ENCODE assay signal across 20 cellular contexts in genomic region chr16:69049146-69049545, GRCh38. TPM values are rescaled to one million over a fixed set of nuclear protein-coding genes. Genes with fewer than 3 reads are reported as not detected.
DNase-seq lines count a peak whose midpoint lies in the region; ATAC-seq and TF ChIP-seq lines count a peak whose summit lies in the region.
"Had no signal": no experiment of that assay in that cellular context is flagged by ENCODE, and none has a peak within 500 bp of the region (broad histone marks: within the 10 kb centered on the region; RNA-seq: fewer than 3 reads in every experiment).

No MANE protein-coding gene starts in this region.

- H3K27ac ChIP-seq in RWPE1: no peak overlapping the region
- H3K27ac ChIP-seq: C4-2B, gastrocnemius medialis had no signal

- TF ChIP-seq CTCF in RWPE1 (conservative IDR thresholded peaks at IDR 0.05; ENCODE audit: low read depth) (no peak), epithelial cell of esophagus (IDR thresholded peaks at IDR 0.05; ENCODE audit: insufficient read depth, low read depth, low read length, missing control alignments) (no peak), progenitor cell of endocrine pancreas (IDR thresholded peaks at IDR 0.05; ENCODE audit: unreplicated experiment) (no peak)

- no peaks in the 10 kb centered on the region for H3K36me3 Mint-ChIP-seq in progenitor cell of endocrine pancreas (ENCODE audit: insufficient read depth)
- H3K36me3 Mint-ChIP-seq: activated CD8-positive, alpha-beta memory T cell treated with anti-CD3 and anti-CD28 coated beads, Interleukin-2, amount 10 ng/mL, durations not matched to agents 7 days and 5 days; natural killer cell treated with Interleukin-12 subunit alpha and Interleukin-12 subunit beta and Interleukin-15 and Interleukin-18, amount 100 ng/mL, for 72 hours had no signal

- no peak for ATAC-seq in GM18868 (IDR thresholded peaks at IDR 0.05; ENCODE audit: unreplicated experiment)
- no peak for ATAC-seq in GM18858 (IDR thresholded peaks at IDR 0.05; ENCODE audit: unreplicated experiment)
- ATAC-seq: activated CD4-positive, CD25-positive, alpha-beta regulatory T cell treated with anti-CD3 and anti-CD28 coated beads, Interleukin-2, amount 50 U/mL, for 24 hours; activated CD8-positive, alpha-beta memory T cell treated with anti-CD3 and anti-CD28 coated beads, Interleukin-2, amount 10 ng/mL, durations not matched to agents 7 days and 5 days; gastrocnemius medialis; natural killer cell treated with Interleukin-12 subunit alpha and Interleukin-12 subunit beta and Interleukin-15 and Interleukin-18, amount 100 ng/mL, for 72 hours; T-helper 17 cell had no signal

- no peak overlapping the region for H3K4me3 Mint-ChIP-seq in progenitor cell of endocrine pancreas (ENCODE audit: low read depth)
- H3K4me3 Mint-ChIP-seq: activated CD8-positive, alpha-beta memory T cell treated with anti-CD3 and anti-CD28 coated beads, Interleukin-2, amount 10 ng/mL, durations not matched to agents 7 days and 5 days; brain; natural killer cell treated with Interleukin-12 subunit alpha and Interleukin-12 subunit beta and Interleukin-15 and Interleukin-18, amount 100 ng/mL, for 72 hours; T-helper 17 cell had no signal

- no peaks in the 10 kb centered on the region for H3K4me1 Mint-ChIP-seq in progenitor cell of endocrine pancreas (ENCODE audit: low read depth)
- H3K4me1 Mint-ChIP-seq: activated CD8-positive, alpha-beta memory T cell treated with anti-CD3 and anti-CD28 coated beads, Interleukin-2, amount 10 ng/mL, durations not matched to agents 7 days and 5 days; brain had no signal

- H3K27me3 Mint-ChIP-seq in progenitor cell of endocrine pancreas: no peaks in the 10 kb centered on the region
- H3K27me3 Mint-ChIP-seq: activated CD8-positive, alpha-beta memory T cell treated with anti-CD3 and anti-CD28 coated beads, Interleukin-2, amount 10 ng/mL, durations not matched to agents 7 days and 5 days; brain; natural killer cell treated with Interleukin-12 subunit alpha and Interleukin-12 subunit beta and Interleukin-15 and Interleukin-18, amount 100 ng/mL, for 72 hours; T-helper 17 cell had no signal

- no peaks in the 10 kb centered on the region for H3K9me3 Mint-ChIP-seq in progenitor cell of endocrine pancreas (ENCODE audit: low read depth)
- H3K9me3 Mint-ChIP-seq: natural killer cell treated with Interleukin-12 subunit alpha and Interleukin-12 subunit beta and Interleukin-15 and Interleukin-18, amount 100 ng/mL, for 72 hours had no signal

- peak; percentile 74 for DNase-seq in EL
- DNase-seq in RWPE1 (ENCODE audit: low spot score): peak; percentile 45
- peak; percentile 21 for DNase-seq in epithelial cell of esophagus (ENCODE audit: low read depth)
- DNase-seq in renal cortical epithelial cell (ENCODE audit: low read depth): peak; percentile 67
- DNase-seq in activated CD4-positive, alpha-beta T cell treated with anti-CD3 and anti-CD28 coated beads for 1 hour: no peak
- DNase-seq in progenitor cell of endocrine pancreas (ENCODE audit: low spot score, unreplicated experiment): no peak
- DNase-seq: activated CD8-positive, alpha-beta memory T cell treated with anti-CD3 and anti-CD28 coated beads, Interleukin-2, amount 10 ng/mL, durations not matched to agents 7 days and 5 days; activated gamma-delta T cell; gastrocnemius medialis; MG63; NCI-H2029; RPMI8226; T-helper 17 cell had no signal

- H3K4me3 ChIP-seq in epithelial cell of esophagus (ENCODE audit: low read length): no peak overlapping the region
- H3K4me3 ChIP-seq: gastrocnemius medialis, MG63 had no signal

- H3K27ac Mint-ChIP-seq in progenitor cell of endocrine pancreas: no peak overlapping the region
- H3K27ac Mint-ChIP-seq: activated CD8-positive, alpha-beta memory T cell treated with anti-CD3 and anti-CD28 coated beads, Interleukin-2, amount 10 ng/mL, durations not matched to agents 7 days and 5 days; brain; natural killer cell treated with Interleukin-12 subunit alpha and Interleukin-12 subunit beta and Interleukin-15 and Interleukin-18, amount 100 ng/mL, for 72 hours; T-helper 17 cell had no signal

- CTCF ChIA-PET in RWPE1 (lab: Yijun Ruan, JAX): no interaction called here

- POLR2A ChIA-PET in RWPE1 (lab: Yijun Ruan, JAX; ENCODE audit: low non-redundant PET): no interaction called here

RNA-seq across cellular contexts. Expression of gene HAS3, which starts 56.3 kb away (rescaled TPM):
- total RNA-seq in renal cortical epithelial cell (15.5 and 22.8 TPM in 2 replicates), progenitor cell of endocrine pancreas (1.1 and 2.1 TPM in 2 replicates)
- total RNA-seq: H4 had no signal

Comparison
In these comparisons a context has a peak if more than half of its experiments do, and no peak if none do; other contexts are left out.
1. DNase-seq: peak in EL (single experiment), RWPE1 (single experiment), epithelial cell of esophagus (single experiment) and renal cortical epithelial cell (single experiment); none in activated CD4-positive, alpha-beta T cell treated with anti-CD3 and anti-CD28 coated beads for 1 hour (single experiment) and progenitor cell of endocrine pancreas (single experiment).